In the genomic region with DNA sequence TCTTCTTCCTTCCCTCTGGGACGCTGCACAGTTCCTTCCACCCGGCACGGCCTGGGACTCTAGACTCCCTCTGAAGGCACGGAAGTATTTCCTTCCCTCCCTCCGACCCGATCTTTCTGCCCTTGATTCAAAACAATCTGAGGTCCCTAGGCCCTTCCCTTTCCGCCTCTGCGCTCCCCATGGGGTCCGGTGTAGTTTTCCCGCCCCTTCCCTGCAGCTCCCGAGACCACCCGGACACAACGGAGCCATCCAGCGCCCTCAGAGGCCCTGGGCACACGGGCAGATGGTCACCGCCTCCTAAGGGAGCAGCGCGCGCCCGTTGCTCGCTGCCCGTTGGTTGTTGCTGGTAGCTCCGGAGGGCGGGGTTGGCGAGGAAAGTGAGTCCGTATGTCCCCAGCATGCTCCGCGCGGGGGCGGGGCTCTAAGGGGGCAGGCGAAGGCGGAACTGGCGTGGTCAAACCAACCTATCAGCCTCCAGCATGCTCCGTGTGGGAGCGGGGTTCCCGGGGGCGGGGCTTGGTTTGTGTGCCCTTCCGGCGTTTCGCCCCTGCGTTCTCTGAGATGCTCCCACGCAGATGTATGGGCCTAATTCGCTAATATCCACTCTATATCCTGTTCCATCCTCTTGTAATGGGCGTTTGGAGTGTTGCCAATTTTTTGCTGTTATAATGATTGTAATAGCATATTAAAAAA, we compare ENCODE assay signal across 8 cellular contexts. TPM values are rescaled to one million over a fixed set of nuclear protein-coding genes. Genes with fewer than 3 reads are reported as not detected.
A peak's percentile ranks its signal among the peaks of the same experiment; 100 is the strongest.
DNase-seq lines count a peak whose midpoint lies in the region; ATAC-seq and TF ChIP-seq lines count a peak whose summit lies in the region.

No MANE protein-coding gene starts in this region.

- no peaks in the 10 kb centered on the region for H3K36me3 ChIP-seq in smooth muscle cell (ENCODE audit: low read depth)

- no peak overlapping the region for H2AFZ ChIP-seq in smooth muscle cell (ENCODE audit: low read depth)

- TF ChIP-seq CTCF in activated B cell treated with CpG ODN at 0.5 μM for 24 hours (IDR thresholded peaks at IDR 0.05): no peak
- no peak for TF ChIP-seq CTCF in smooth muscle cell (IDR thresholded peaks at IDR 0.05; ENCODE audit: borderline replicate concordance, insufficient read depth, poor library complexity, severe bottlenecking)

- H3F3A ChIP-seq in smooth muscle cell (ENCODE audit: low read depth): peaks cover 13% of the 10 kb centered on the region

- H3K9me3 ChIP-seq in smooth muscle cell (replicated peaks; ENCODE audit: low read depth): no peaks in the 10 kb centered on the region

- H3K4me1 ChIP-seq in smooth muscle cell (ENCODE audit: low read depth): peaks cover 6% of the 10 kb centered on the region

- POLR2A ChIA-PET in activated B cell treated with CpG ODN at 0.5 μM for 24 hours (lab: Charles Lee): interaction anchor here (0.6 to 2.1 kb wide), 14 partner anchors 16 to 1466 kb away, joined by 3 to 62 read pairs (median 4); a partner anchor contains a TSS

- H3K27me3 Mint-ChIP-seq in activated B cell treated with CpG ODN at 0.5 μM for 24 hours (no peaks in the 10 kb centered on the region), immature natural killer cell (ENCODE audit: low read depth in 3 of 3) (peaks cover 0 to 5% (median 0%) of the 10 kb centered on the region in 3 donors)

- H3K4me2 ChIP-seq in smooth muscle cell: peak overlapping the region; percentile 90

- peak overlapping the region; percentile 96 for H3K27ac Mint-ChIP-seq in activated B cell treated with CpG ODN at 0.5 μM for 24 hours
- peak overlapping the region; percentile 88 to 99 (median 96) for H3K27ac Mint-ChIP-seq in immature natural killer cell

- peak; percentile 99 for DNase-seq in AG08395 (ENCODE audit: low spot score)
- peak; percentile 91 for DNase-seq in NCI-H2227 treated with DMSO at 0.1 percent for 48 hours (lab: John Stamatoyannopoulos, UW)
- peak; percentile 97 for DNase-seq in activated B cell treated with CpG ODN at 0.5 μM for 24 hours
- peak; percentile 66 to 99 (median 98) for DNase-seq in caudate nucleus (lab: John Stamatoyannopoulos, UW)
- peak; percentile 98 for DNase-seq in immature natural killer cell
- peak; percentile 97 for DNase-seq in smooth muscle cell (lab: John Stamatoyannopoulos, UW; ENCODE audit: unreplicated experiment)

- CTCF ChIA-PET in activated B cell treated with CpG ODN at 0.5 μM for 24 hours (lab: Charles Lee): interaction anchor here (0.5 to 2.1 kb wide), 3 partner anchors 20 to 279 kb away, joined by 3 to 8 read pairs (median 3); a partner anchor contains a TSS

- peak overlapping the region; percentile 96 for H3K4me3 Mint-ChIP-seq in activated B cell treated with CpG ODN at 0.5 μM for 24 hours
- H3K4me3 Mint-ChIP-seq in immature natural killer cell: peak overlapping the region; percentile 92 to 97 (median 95)

- H3K27ac ChIP-seq in caudate nucleus (ENCODE audit: low read depth, low read length) (peak overlapping the region; percentile 93), smooth muscle cell (ENCODE audit: low read depth) (peak overlapping the region; percentile 71)

- TF ChIP-seq POLR2A in GM18951 (IDR thresholded peaks at IDR 0.05; ENCODE audit: extremely low read depth, insufficient read depth, insufficient read length): peak; percentile 96

- no peaks in the 10 kb centered on the region for H3K27me3 ChIP-seq in smooth muscle cell (ENCODE audit: low read depth)

- peak; percentile 96 for ATAC-seq in HG03175 (IDR thresholded peaks at IDR 0.05; ENCODE audit: unreplicated experiment)
- peak; percentile 99 for ATAC-seq in activated B cell treated with CpG ODN at 0.5 μM for 24 hours (ENCODE audit: low read depth)

- peak overlapping the region; percentile 61 for H3K4me3 ChIP-seq in smooth muscle cell

- in situ Hi-C loops in GM18951 (cut with MboI; ENCODE audit: low sequenced_read_pairs, unreplicated experiment): no loop called here

- no peaks in the 10 kb centered on the region for H4K20me1 ChIP-seq in smooth muscle cell (ENCODE audit: low read depth)

- H3K36me3 Mint-ChIP-seq in activated B cell treated with CpG ODN at 0.5 μM for 24 hours (ENCODE audit: low read depth) (peaks cover 4% of the 10 kb centered on the region), immature natural killer cell (no peaks in the 10 kb centered on the region)

- H3K4me1 Mint-ChIP-seq in activated B cell treated with CpG ODN at 0.5 μM for 24 hours (peaks cover 29% of the 10 kb centered on the region), immature natural killer cell (peaks cover 19 to 21% of the 10 kb centered on the region in 2 donors)

- 3% methylated on average over 44 of the region's 44 CpGs for WGBS in smooth muscle cell (ENCODE audit: low lambda C conversion rate)

- intact Hi-C loops in activated B cell treated with CpG ODN at 0.5 μM for 24 hours (cut with micrococcal nuclease): loop anchor here (1.0 to 10.0 kb wide), 11 partner anchors 20 to 641 kb away; a partner anchor contains a TSS

- peaks cover 8% of the 10 kb centered on the region for H3K79me2 ChIP-seq in smooth muscle cell (ENCODE audit: low read depth)

- H3K9me3 Mint-ChIP-seq in activated B cell treated with CpG ODN at 0.5 μM for 24 hours (no peaks in the 10 kb centered on the region), immature natural killer cell (no peaks in the 10 kb centered on the region)

- H3K9ac ChIP-seq in smooth muscle cell (ENCODE audit: low read depth): peak overlapping the region; percentile 69

RNA-seq across cellular contexts. Expression of a gene that starts 19.6 kb away (rescaled TPM):
- 308 and 349 TPM in 2 replicates for total RNA-seq in activated B cell treated with CpG ODN at 0.5 μM for 24 hours
- polyA plus RNA-seq in immature natural killer cell: 1,000 to 10,000 TPM in 1 of 3 donors, 100 to 1,000 TPM in 2; 788 to 1,627 (median 947) TPM
- 412 and 445 TPM in 2 replicates for total RNA-seq in smooth muscle cell
- polyA plus RNA-seq in smooth muscle cell: 2,922 and 3,116 TPM in 2 replicates

RNA-seq across cellular contexts. Expression of a gene that starts 47.2 kb away (rescaled TPM):
- total RNA-seq in activated B cell treated with CpG ODN at 0.5 μM for 24 hours (not detected in 2 replicates), smooth muscle cell (1.3 TPM in 1 of 2 replicates, not detected in the other)
- polyA plus RNA-seq in immature natural killer cell (not detected), smooth muscle cell (2.0 and 4.8 TPM in 2 replicates)

RNA-seq across cellular contexts. Expression of a gene that starts 52.9 kb away (rescaled TPM):
- total RNA-seq in activated B cell treated with CpG ODN at 0.5 μM for 24 hours: 2.4 and 3.1 TPM in 2 replicates
- polyA plus RNA-seq in immature natural killer cell: 1 to 10 TPM in 1 of 3 donors, under 1 TPM in 1, not detected in 1; 0.72 to 2.9 TPM
- not detected in 2 replicates for total RNA-seq in smooth muscle cell
- polyA plus RNA-seq in smooth muscle cell: 0.24 and 1.2 TPM in 2 replicates

RNA-seq across cellular contexts. Expression of a gene that starts 56.1 kb away (rescaled TPM):
- 24.0 and 30.2 TPM in 2 replicates for total RNA-seq in activated B cell treated with CpG ODN at 0.5 μM for 24 hours
- polyA plus RNA-seq in immature natural killer cell: 1 to 10 TPM in 2 of 3 donors, under 1 TPM in 1; 0.48 to 3.0 (median 2.0) TPM
- 1.5 and 9.5 TPM in 2 replicates for total RNA-seq in smooth muscle cell
- 3.5 and 6.3 TPM in 2 replicates for polyA plus RNA-seq in smooth muscle cell

Comparison
In these comparisons a context has a peak if more than half of its experiments do, and no peak if none do; other contexts are left out.
1. Peak in every context shown above with its lines: DNase-seq, ATAC-seq, H3K4me3 ChIP-seq and H3K27ac ChIP-seq.